ENCODE assay signal across 17 cellular contexts in genomic region chr4:56686537-56687231, GRCh38. TPM values are rescaled to one million over a fixed set of nuclear protein-coding genes. Genes with fewer than 3 reads are reported as not detected.
"Had no signal": no experiment of that assay in that cellular context is flagged by ENCODE, and none has a peak within 500 bp of the region (broad histone marks: within the 10 kb centered on the region; RNA-seq: fewer than 3 reads in every experiment).

No MANE protein-coding gene starts in this region.

- H3K27ac Mint-ChIP-seq: activated T-cell treated with anti-CD3 and anti-CD28 coated beads, Interleukin-2, amount 50 U/mL, for 72 hours; immature natural killer cell had no signal

- H3K4me1 ChIP-seq: breast epithelium, colonic mucosa had no signal

- H3K9me3 Mint-ChIP-seq: activated T-cell treated with anti-CD3 and anti-CD28 coated beads, Interleukin-2, amount 50 U/mL, for 72 hours; neural crest cell had no signal

- H3K27me3 ChIP-seq: breast epithelium, foreskin keratinocyte, hepatocyte, left lung, upper lobe of right lung had no signal

- H3K4me3 Mint-ChIP-seq: activated T-cell treated with anti-CD3 and anti-CD28 coated beads, Interleukin-2, amount 50 U/mL, for 72 hours; immature natural killer cell; neural crest cell had no signal

- H2AFZ ChIP-seq: hepatocyte had no signal

- H3K27ac ChIP-seq: breast epithelium, colonic mucosa, foreskin keratinocyte, hepatocyte, left lung, upper lobe of right lung, WERI-Rb-1 had no signal

- DNase-seq: activated CD4-positive, alpha-beta T cell treated with anti-CD3 and anti-CD28 coated beads, Interleukin-2, amount 50 U/mL, for 48 hours; activated effector memory CD4-positive, alpha-beta T cell treated with Interleukin-2 at 50 U/mL for 16 hours; activated T-cell treated with anti-CD3 and anti-CD28 coated beads, Interleukin-2, amount 50 U/mL, for 72 hours; colonic mucosa; foreskin keratinocyte; immature natural killer cell; left lung; stimulated activated CD4-positive, alpha-beta T cell treated with anti-CD3 and anti-CD28 coated beads, Interleukin-15, amount 100 ng/mL, for 24 hours; stimulated activated naive CD4-positive, alpha-beta T cell; T-helper 1 cell; upper lobe of right lung; WERI-Rb-1 had no signal

- H3K4me3 ChIP-seq: breast epithelium, colonic mucosa, hepatocyte, left lung, smooth muscle cell, upper lobe of right lung had no signal

- H3K4me2 ChIP-seq: hepatocyte, smooth muscle cell had no signal

- H3K79me2 ChIP-seq: hepatocyte had no signal

- ATAC-seq: foreskin keratinocyte, left lung, sciatic nerve had no signal

RNA-seq across cellular contexts. Expression of gene HOPX, which starts 5.6 kb away (rescaled TPM):
- total RNA-seq: neural crest cell had no signal
